20 cellular contexts compared by ENCODE assay signal in the genomic region with DNA sequence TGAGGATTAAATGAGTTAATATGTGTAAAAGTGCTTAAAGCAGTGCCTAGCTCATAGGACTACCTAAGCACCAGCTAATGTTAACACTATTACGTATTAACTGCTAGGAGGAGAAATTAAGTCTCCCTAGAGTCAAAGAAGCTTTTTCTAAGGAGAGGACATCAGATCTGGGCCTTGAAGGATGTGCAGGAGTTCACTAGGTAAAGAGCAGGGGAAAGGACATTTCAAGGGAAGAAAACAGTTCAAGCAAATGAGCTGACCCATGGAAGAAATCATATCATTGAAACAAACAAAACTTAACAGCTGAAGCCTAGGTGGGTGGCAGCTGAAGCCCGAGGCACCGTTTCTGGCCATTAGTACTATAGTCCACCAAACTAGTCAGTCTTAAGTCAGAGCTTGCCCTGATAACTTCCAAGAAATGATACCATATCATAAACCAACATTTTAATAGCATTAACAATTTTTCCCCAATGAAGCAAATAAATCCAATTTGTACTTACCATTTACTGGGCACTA. TPM values are rescaled to one million over a fixed set of nuclear protein-coding genes. Genes with fewer than 3 reads are reported as not detected.
DNase-seq lines count a peak whose midpoint lies in the region; ATAC-seq, FAIRE-seq and TF ChIP-seq lines count a peak whose summit lies in the region.
"Had no signal": no experiment of that assay in that cellular context is flagged by ENCODE, and none has a peak within 500 bp of the region (broad histone marks: within the 10 kb centered on the region; RNA-seq: fewer than 3 reads in every experiment).

No MANE protein-coding gene starts in this region.

- H4K20me1 ChIP-seq in SK-N-SH (ENCODE audit: insufficient read depth), result no peaks in the 10 kb centered on the region

- peaks cover 36 to 51% of the 10 kb centered on the region in 2 experiments for H3K36me3 ChIP-seq in SK-N-SH (replicated peaks in 1 of 2; ENCODE audit: control insufficient read depth in 1 of 2, insufficient read depth in 2 of 2, low read length in 1 of 2)
- H3K36me3 ChIP-seq in bronchial epithelial cell (ENCODE audit: control insufficient read depth, insufficient read depth, low read length), result peaks cover 7% of the 10 kb centered on the region
- H3K36me3 ChIP-seq in pancreas, result peaks cover 0 to 10% (median 0%) of the 10 kb centered on the region in 3 donors

- no peak for ATAC-seq in SK-N-SH treated with all-trans-retinoic acid at 6 μM for 48 hours
- peak; percentile 9 to 35 (median 23) for ATAC-seq in pancreas
- no peak for ATAC-seq in HG03432 (IDR thresholded peaks at IDR 0.05; ENCODE audit: unreplicated experiment)
- ATAC-seq: A549 had no signal

- no peak overlapping the region for H3K9ac ChIP-seq in SK-N-SH
- H3K9ac ChIP-seq: GM23248 had no signal

- no peaks in the 10 kb centered on the region for H3F3A ChIP-seq in SK-N-SH (replicated peaks; ENCODE audit: insufficient read depth)

- DNase-seq in SK-N-SH (no peak), bronchial epithelial cell (ENCODE audit: low read depth) (no peak), pancreas (no peak), NCI-H1417 treated with DMSO at 0.1 percent for 48 hours (lab: John Stamatoyannopoulos, UW) (no peak), superior temporal gyrus (ENCODE audit: extremely low spot score) (no peak)
- DNase-seq: AML-193; Caco-2; CD4-positive, alpha-beta T cell; GM23248 had no signal

- no peak for TF ChIP-seq CTCF in SK-N-SH (IDR thresholded peaks at IDR 0.05)
- TF ChIP-seq CTCF in bronchial epithelial cell (IDR thresholded peaks at IDR 0.05; ENCODE audit: insufficient read depth, low read length, severe bottlenecking), result no peak
- no peak for TF ChIP-seq CTCF in pancreas (IDR thresholded peaks at IDR 0.05)

- intact Hi-C loops in pancreas (cut with DNase I), result no loop called here

- no peak for TF ChIP-seq EP300 in SK-N-SH (IDR thresholded peaks at IDR 0.05; ENCODE audit: borderline replicate concordance in 1 of 2, low read depth in 1 of 2, low read length in 1 of 2)

- H3K27ac ChIP-seq in SK-N-SH (ENCODE audit: low read depth in 2 of 2, low read length in 1 of 2) (no peak overlapping the region), pancreas (peak overlapping the region in 3 of 4 donors; percentile 30 to 57 (median 56))
- H3K27ac ChIP-seq: 22Rv1, A549, C4-2B, GM23248, HL-60 had no signal

- peak; percentile 64 for FAIRE-seq in bronchial epithelial cell (lab: Jason Lieb, UNC)
- no peak for FAIRE-seq in pancreas (lab: Jason Lieb, UNC)
- FAIRE-seq: A549, D721Med, G401.6, GM19239 had no signal

- no peaks in the 10 kb centered on the region for H3K79me2 ChIP-seq in SK-N-SH (ENCODE audit: insufficient read depth)

- CTCF ChIA-PET in SK-N-SH (lab: Yijun Ruan, JAX), result interaction anchor here (0.9 to 3.8 kb wide), 8 partner anchors 9 to 196 kb away, joined by 3 to 19 read pairs (median 6); a partner anchor contains a TSS

- no peak overlapping the region for H3K4me2 ChIP-seq in SK-N-SH
- H3K4me2 ChIP-seq: A549 had no signal

- peaks cover 0 to 5% of the 10 kb centered on the region in 2 experiments; a peak in 1 of 4 replicates for H3K4me1 ChIP-seq in SK-N-SH (ENCODE audit: control insufficient read depth in 1 of 2, insufficient read depth in 2 of 2, low read depth in 1 of 2, low read length in 1 of 2)
- H3K4me1 ChIP-seq in pancreas, result peaks cover 10 to 23% (median 15%) of the 10 kb centered on the region in 3 donors
- H3K4me1 ChIP-seq: A549, Caco-2, HAP-1 had no signal

- H2AFZ ChIP-seq in SK-N-SH (ENCODE audit: low read depth), result no peak overlapping the region
- H2AFZ ChIP-seq: GM23248 had no signal

- H3K9me2 ChIP-seq in SK-N-SH, result no peaks in the 10 kb centered on the region

- POLR2A ChIA-PET in SK-N-SH (lab: Yijun Ruan, JAX), result interaction anchor here (0.6 kb wide), 1 partner anchor 32 kb away, joined by 3 read pairs; no protein-coding TSS in a partner anchor

- H3K4me3 ChIP-seq in SK-N-SH (ENCODE audit: low read depth in 2 of 2, low read length in 1 of 2) (no peak overlapping the region), bronchial epithelial cell (ENCODE audit: low read depth, low read length) (no peak overlapping the region), pancreas (no peak overlapping the region)
- H3K4me3 ChIP-seq: A549, GM23248, HAP-1 had no signal

- H3K27me3 ChIP-seq in SK-N-SH (ENCODE audit: insufficient read depth) (no peaks in the 10 kb centered on the region), bronchial epithelial cell (ENCODE audit: control insufficient read depth, insufficient read depth, low read length) (no peaks in the 10 kb centered on the region), pancreas (no peaks in the 10 kb centered on the region)

- no peak for TF ChIP-seq RAD21 in SK-N-SH (IDR thresholded peaks at IDR 0.05; ENCODE audit: low read length)

- 85% methylated on average over 3 of the region's 3 CpGs for WGBS in SK-N-SH (ENCODE audit: low lambda C conversion rate)
- WGBS in pancreas, 2 donors, result 39 to 46% methylated on average over 3 of the region's 3 CpGs

- H3K9me3 ChIP-seq in SK-N-SH (no peaks in the 10 kb centered on the region), pancreas (no peaks in the 10 kb centered on the region)
- H3K9me3 ChIP-seq: A549, Caco-2, HAP-1 had no signal

TF ChIP-seq in SK-N-SH treated with all-trans-retinoic acid at 6 μM for 48 hours, 23 proteins besides CTCF, POLR2A, EP300 and RAD21:
- TF ChIP-seq BACH2 (CRISPR knock-in tag; IDR thresholded peaks at IDR 0.05; ENCODE audit: borderline replicate concordance) (no peak), ZFP3 (CRISPR knock-in tag; IDR thresholded peaks at IDR 0.05) (peak; percentile 94), RARB (CRISPR knock-in tag; IDR thresholded peaks at IDR 0.05) (no peak)
- TF ChIP-seq, protein P1, sequence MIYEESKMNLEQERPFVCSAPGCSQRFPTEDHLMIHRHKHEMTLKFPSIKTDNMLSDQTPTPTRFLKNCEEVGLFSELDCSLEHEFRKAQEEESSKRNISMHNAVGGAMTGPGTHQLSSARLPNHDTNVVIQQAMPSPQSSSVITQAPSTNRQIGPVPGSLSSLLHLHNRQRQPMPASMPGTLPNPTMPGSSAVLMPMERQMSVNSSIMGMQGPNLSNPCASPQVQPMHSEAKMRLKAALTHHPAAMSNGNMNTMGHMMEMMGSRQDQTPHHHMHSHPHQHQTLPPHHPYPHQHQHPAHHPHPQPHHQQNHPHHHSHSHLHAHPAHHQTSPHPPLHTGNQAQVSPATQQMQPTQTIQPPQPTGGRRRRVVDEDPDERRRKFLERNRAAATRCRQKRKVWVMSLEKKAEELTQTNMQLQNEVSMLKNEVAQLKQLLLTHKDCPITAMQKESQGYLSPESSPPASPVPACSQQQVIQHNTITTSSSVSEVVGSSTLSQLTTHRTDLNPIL (CRISPR knock-in tag; IDR thresholded peaks at IDR 0.05; ENCODE audit: low read depth), result no peak
TF ChIP-seq in SK-N-SH treated with all-trans-retinoic acid at 6 μM for 48 hours: peak in this region for 1.

TF ChIP-seq in SK-N-SH, 30 proteins besides CTCF, POLR2A, EP300 and RAD21:
- TF ChIP-seq, protein P2, sequence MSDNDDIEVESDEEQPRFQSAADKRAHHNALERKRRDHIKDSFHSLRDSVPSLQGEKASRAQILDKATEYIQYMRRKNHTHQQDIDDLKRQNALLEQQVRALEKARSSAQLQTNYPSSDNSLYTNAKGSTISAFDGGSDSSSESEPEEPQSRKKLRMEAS (IDR thresholded peaks at IDR 0.05; ENCODE audit: low read depth), result no peak
- TF ChIP-seq POLR2AphosphoS5 (IDR thresholded peaks at IDR 0.05; ENCODE audit: low read depth, low read length), result no peak
- TF ChIP-seq JUND (IDR thresholded peaks at IDR 0.05), result no peak
- TF ChIP-seq YY1 (IDR thresholded peaks at IDR 0.05; ENCODE audit: low read depth), result no peak
- TF ChIP-seq TCF12 (IDR thresholded peaks at IDR 0.05), result no peak
- TF ChIP-seq, protein P3, sequence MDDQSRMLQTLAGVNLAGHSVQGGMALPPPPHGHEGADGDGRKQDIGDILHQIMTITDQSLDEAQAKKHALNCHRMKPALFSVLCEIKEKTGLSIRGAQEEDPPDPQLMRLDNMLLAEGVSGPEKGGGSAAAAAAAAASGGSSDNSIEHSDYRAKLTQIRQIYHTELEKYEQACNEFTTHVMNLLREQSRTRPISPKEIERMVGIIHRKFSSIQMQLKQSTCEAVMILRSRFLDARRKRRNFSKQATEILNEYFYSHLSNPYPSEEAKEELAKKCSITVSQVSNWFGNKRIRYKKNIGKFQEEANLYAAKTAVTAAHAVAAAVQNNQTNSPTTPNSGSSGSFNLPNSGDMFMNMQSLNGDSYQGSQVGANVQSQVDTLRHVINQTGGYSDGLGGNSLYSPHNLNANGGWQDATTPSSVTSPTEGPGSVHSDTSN (IDR thresholded peaks at IDR 0.05), result no peak
- no peak for TF ChIP-seq TEAD4 (IDR thresholded peaks at IDR 0.05; ENCODE audit: borderline replicate concordance, insufficient read depth)
- TF ChIP-seq RFX5 (IDR thresholded peaks at IDR 0.05; ENCODE audit: low read length), result no peak
- no peak for TF ChIP-seq SMC3 (IDR thresholded peaks at IDR 0.05; ENCODE audit: low read depth, low read length)
- TF ChIP-seq RCOR1 (IDR thresholded peaks at IDR 0.05; ENCODE audit: low read length), result no peak
- no peak for TF ChIP-seq CHD2 (IDR thresholded peaks at IDR 0.05; ENCODE audit: low read length, partially characterized antibody)
- TF ChIP-seq ELF1 (IDR thresholded peaks at IDR 0.05), result no peak

RNA-seq across cellular contexts. Expression of a gene that starts 46.7 kb away (rescaled TPM):
- polyA plus RNA-seq in SK-N-SH (2012; rRNA removed) (11.8 and 15.4 TPM in 2 replicates), pancreas (10 to 100 TPM; 14.3 to 17.7 TPM)
- 12.7 and 14.1 TPM in 2 replicates for polyA plus RNA-seq in SK-N-SH (2012; cell fraction: cytosol; rRNA removed)
- 18.8 and 33.5 TPM in 2 replicates for polyA plus RNA-seq in SK-N-SH (2012; cell fraction: nucleus; rRNA removed)
- total RNA-seq in bronchial epithelial cell (33.9 and 41.1 TPM in 2 replicates), pancreas (10 to 100 TPM in 5 of 6 donors, 1 to 10 TPM in 1; 9.9 to 14.5 (median 12.1) TPM)

RNA-seq across cellular contexts. Expression of a gene that starts 48.0 kb away (rescaled TPM):
- 0.07 and 0.16 TPM in 2 replicates for polyA plus RNA-seq in SK-N-SH (2012; rRNA removed)
- 0.10 and 0.24 TPM in 2 replicates for polyA plus RNA-seq in SK-N-SH (2012; cell fraction: cytosol; rRNA removed)
- 0.04 and 0.05 TPM in 2 replicates for polyA plus RNA-seq in SK-N-SH (2012; cell fraction: nucleus; rRNA removed)
- total RNA-seq in bronchial epithelial cell, result 0.90 and 1.3 TPM in 2 replicates
- 1 to 10 TPM; 2.4 to 6.4 (median 3.7) TPM for total RNA-seq in pancreas
- polyA plus RNA-seq in pancreas, result 1 to 10 TPM; 1.4 to 3.0 TPM
- total RNA-seq: GM23248, HT1080 had no signal
- polyA plus RNA-seq: GM23248 had no signal

Comparison
In these comparisons a context has a peak if more than half of its experiments do, and no peak if none do; other contexts are left out.
1. ATAC-seq: peak in pancreas (4 of 4); none in SK-N-SH treated with all-trans-retinoic acid at 6 μM for 48 hours (single experiment) and HG03432 (single experiment).
2. H3K27ac ChIP-seq: peak in pancreas (3 of 4); none in SK-N-SH (0 of 2).